Comparison of ENCODE assay signal across 15 cellular contexts in genomic region chr17:78364436-78365281, GRCh38. TPM values are rescaled to one million over a fixed set of nuclear protein-coding genes. Genes with fewer than 3 reads are reported as not detected.
DNase-seq lines count a peak whose midpoint lies in the region; ATAC-seq, FAIRE-seq and TF ChIP-seq lines count a peak whose summit lies in the region.
"Had no signal": no experiment of that assay in that cellular context is flagged by ENCODE, and none has a peak within 500 bp of the region (broad histone marks: within the 10 kb centered on the region; RNA-seq: fewer than 3 reads in every experiment).

No MANE protein-coding gene starts in this region.

- peak; percentile 72 for DNase-seq in NB4 (ENCODE audit: low read depth)
- DNase-seq in osteoblast (ENCODE audit: insufficient read length, low spot score, missing footprints), result peak; percentile 93
- no peak for DNase-seq in adrenal gland
- DNase-seq in SIG-M5 (lab: John Stamatoyannopoulos, UW), result no peak
- DNase-seq in HEK293T (ENCODE audit: extremely low spot score), result no peak
- DNase-seq: CD8-positive, alpha-beta memory T cell; natural killer cell; NK-92 treated with Interleukin-12 subunit alpha and Interleukin-12 subunit beta, amount 100 ng/mL, for 24 hours; stimulated activated CD4-positive, alpha-beta T cell treated with anti-CD3 and anti-CD28 coated beads, Interleukin-2, amount 100 ng/mL, for 48 hours; T-helper 9 cell; testis had no signal

- H3K4me1 Mint-ChIP-seq in brain, result peaks cover 36% of the 10 kb centered on the region

- 60 to 69% (median 64%) methylated on average over 11 to 26 of the region's 26 CpGs for WGBS in adrenal gland, 4 donors

- H3K27ac ChIP-seq in osteoblast (ENCODE audit: low read depth, low read length) (peak overlapping the region; percentile 66), adrenal gland (peak overlapping the region in 1 of 5 donors; percentile 85)

- H3K36me3 ChIP-seq in osteoblast (ENCODE audit: insufficient read depth, low read length), result no peaks in the 10 kb centered on the region
- H3K36me3 ChIP-seq in adrenal gland (replicated peaks in 1 of 2), result no peaks in the 10 kb centered on the region

- ATAC-seq in HG02852 (IDR thresholded peaks at IDR 0.05; ENCODE audit: unreplicated experiment), result no peak

- H4K20me1 ChIP-seq in osteoblast (ENCODE audit: insufficient read depth, low read length), result no peaks in the 10 kb centered on the region

- FAIRE-seq in G401.6 (lab: Jason Lieb, UNC), result peak; percentile 82
- FAIRE-seq: GM12891 had no signal

- peak overlapping the region in 2 of 5 experiments; percentile 41 to 43 for H3K4me3 Mint-ChIP-seq in brain
- H3K4me3 Mint-ChIP-seq: natural killer cell had no signal

- CTCF ChIA-PET in HEK293T (lab: Yijun Ruan, JAX), result interaction anchor here (0.8 to 2.0 kb wide), 3 partner anchors 9 to 57 kb away, joined by 4 to 7 read pairs (median 4); no protein-coding TSS in a partner anchor

- peak overlapping the region; percentile 66 for H2AFZ ChIP-seq in osteoblast (ENCODE audit: low read length)

- no peak overlapping the region for H3K4me3 ChIP-seq in NB4 (ENCODE audit: low read depth, low read length)
- no peak overlapping the region for H3K4me3 ChIP-seq in osteoblast (ENCODE audit: insufficient read depth, low read length)
- no peak overlapping the region for H3K4me3 ChIP-seq in adrenal gland
- H3K4me3 ChIP-seq: testis had no signal

- TF ChIP-seq POLR2A in NB4 (IDR thresholded peaks at IDR 0.05; ENCODE audit: extremely low read depth, insufficient read length) (no peak), adrenal gland (IDR thresholded peaks at IDR 0.05) (no peak)

- H3K9me3 ChIP-seq in osteoblast (ENCODE audit: low read depth, low read length), result no peaks in the 10 kb centered on the region
- H3K9me3 ChIP-seq in adrenal gland (replicated peaks in 1 of 3), result no peaks in the 10 kb centered on the region
- H3K9me3 ChIP-seq: testis had no signal

- TF ChIP-seq CTCF in NB4 (IDR thresholded peaks at IDR 0.05; ENCODE audit: low read depth, low read length), result no peak
- TF ChIP-seq CTCF in brain (conservative IDR thresholded peaks at IDR 0.05), result no peak
- no peak for TF ChIP-seq CTCF in osteoblast (IDR thresholded peaks at IDR 0.05; ENCODE audit: extremely low read depth, low read depth, low read length)
- TF ChIP-seq CTCF in adrenal gland (IDR thresholded peaks at IDR 0.05), result no peak

- H3K27me3 ChIP-seq in osteoblast (ENCODE audit: insufficient read depth, low read length) (no peaks in the 10 kb centered on the region), adrenal gland (no peaks in the 10 kb centered on the region)
- H3K27me3 ChIP-seq: testis had no signal

- no peaks in the 10 kb centered on the region for H3K36me3 Mint-ChIP-seq in brain
- H3K36me3 Mint-ChIP-seq: CD8-positive, alpha-beta memory T cell; natural killer cell had no signal

- H3K79me2 ChIP-seq in osteoblast (ENCODE audit: insufficient read depth, low read length), result peaks cover under 1% of the 10 kb centered on the region

- peaks cover 10% of the 10 kb centered on the region for H3K27me3 Mint-ChIP-seq in brain
- H3K27me3 Mint-ChIP-seq: CD8-positive, alpha-beta memory T cell had no signal

- POLR2A ChIA-PET in HEK293T (lab: Yijun Ruan, JAX), result interaction anchor here (0.8 to 1.7 kb wide), 3 partner anchors 8 to 52 kb away, joined by 3 to 5 read pairs (median 4); partner anchors contain the start of gene PGS1

- no peak overlapping the region for H3K4me2 ChIP-seq in osteoblast (ENCODE audit: insufficient read depth, low read length)

- peaks cover 0 to 6% (median 0%) of the 10 kb centered on the region in 5 experiments for H3K9me3 Mint-ChIP-seq in brain
- H3K9me3 Mint-ChIP-seq: CD8-positive, alpha-beta memory T cell; natural killer cell had no signal

- H3K4me1 ChIP-seq in osteoblast (ENCODE audit: insufficient read depth, low read length) (peaks cover 28% of the 10 kb centered on the region), adrenal gland (replicated peaks in 1 of 2) (peaks cover 4 to 8% of the 10 kb centered on the region in 2 donors)

- H3K27ac Mint-ChIP-seq in brain, result peak overlapping the region in 3 of 5 experiments; percentile 70 to 87 (median 83)
- H3K27ac Mint-ChIP-seq: natural killer cell had no signal

- intact Hi-C loops in adrenal gland (cut with DNase I), result loop anchor here (5.0 kb wide), 2 partner anchors 58 to 72 kb away; no protein-coding TSS in a partner anchor

TF ChIP-seq in HEK293T, 16 proteins besides CTCF, POLR2A, EP300 and RAD21:
- TF ChIP-seq FOXM1 (IDR thresholded peaks at IDR 0.05; ENCODE audit: borderline replicate concordance) (no peak), CTBP1 (IDR thresholded peaks at IDR 0.05; ENCODE audit: borderline replicate concordance) (no peak), LEF1 (IDR thresholded peaks at IDR 0.05; ENCODE audit: borderline replicate concordance) (no peak), SUZ12 (IDR thresholded peaks at IDR 0.05) (no peak), ARNT (IDR thresholded peaks at IDR 0.05) (no peak), PKNOX1 (IDR thresholded peaks at IDR 0.05) (no peak), NFRKB (IDR thresholded peaks at IDR 0.05) (no peak)

RNA-seq across cellular contexts. Expression of gene SOCS3, which starts 4.8 kb away (rescaled TPM):
- 11.3 TPM for polyA plus RNA-seq in brain (ENCODE audit: insufficient read depth, low read depth, low replicate concordance)
- total RNA-seq in osteoblast, result 78.1 and 95.2 TPM in 2 replicates
- 100 to 1,000 TPM in 3 of 8 donors, 10 to 100 TPM in 3, 1 to 10 TPM in 2; 5.3 to 114 (median 60.3) TPM for total RNA-seq in adrenal gland
- 10 to 100 TPM in 2 of 3 donors, 1 to 10 TPM in 1; 4.8 to 96.5 (median 15.4) TPM for polyA plus RNA-seq in adrenal gland

RNA-seq across cellular contexts. Expression of gene PGS1, which starts 13.8 kb away (rescaled TPM):
- 33.6 TPM for polyA plus RNA-seq in brain (ENCODE audit: insufficient read depth, low read depth, low replicate concordance)
- total RNA-seq in osteoblast, result 34.4 and 39.5 TPM in 2 replicates
- 10 to 100 TPM; 27.9 to 64.5 (median 34.9) TPM for total RNA-seq in adrenal gland
- polyA plus RNA-seq in adrenal gland, result 10 to 100 TPM; 11.9 to 26.9 (median 21.9) TPM

Comparison
In these comparisons a context has a peak if more than half of its experiments do, and no peak if none do; other contexts are left out.
1. DNase-seq: peak in NB4 (single experiment) and osteoblast (single experiment); none in adrenal gland (0 of 7), SIG-M5 (single experiment) and HEK293T (single experiment).